Comparison of ENCODE assay signal across 17 cellular contexts in the genomic region with DNA sequence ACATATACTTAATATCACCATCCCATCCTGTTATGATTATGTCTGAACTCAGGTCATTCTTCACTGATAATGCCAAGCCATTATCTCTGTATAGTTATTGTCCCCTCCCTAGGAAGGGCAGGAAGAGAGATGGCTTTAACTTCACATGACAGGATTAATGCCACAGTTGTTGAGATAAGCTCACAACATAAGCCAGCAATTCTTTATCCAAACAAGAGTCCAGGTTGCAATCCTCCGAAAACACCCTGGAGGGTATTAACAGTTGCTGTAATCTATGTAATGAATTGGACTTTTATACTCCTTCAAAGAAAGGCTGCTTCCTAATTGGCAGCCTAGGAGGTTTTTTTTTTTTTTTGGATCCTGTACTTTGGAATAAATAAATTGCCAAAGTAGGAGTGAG.
DNase-seq lines count a peak whose midpoint lies in the region; ATAC-seq, FAIRE-seq and TF ChIP-seq lines count a peak whose summit lies in the region.
"Had no signal": no experiment of that assay in that cellular context is flagged by ENCODE, and none has a peak within 500 bp of the region (broad histone marks: within the 10 kb centered on the region; RNA-seq: fewer than 3 reads in every experiment).

No MANE protein-coding gene starts in this region.

- H4K91ac ChIP-seq in mesenchymal stem cell (ENCODE audit: low read length) = no peak overlapping the region

- no CpG with 5 or more reads among the region's 1 CpG for WGBS in mesenchymal stem cell

- no peak overlapping the region for H2AFZ ChIP-seq in mesenchymal stem cell (ENCODE audit: low read depth, low read length)

- TF ChIP-seq CTCF in D721Med (IDR thresholded peaks at IDR 0.05; ENCODE audit: insufficient read depth, missing control alignments) (no peak), WERI-Rb-1 (IDR thresholded peaks at IDR 0.05; ENCODE audit: low read depth, low read length) (no peak)

- H3K4me1 ChIP-seq in mesenchymal stem cell (ENCODE audit: control insufficient read depth, insufficient read depth, low read depth, low read length) = no peaks in the 10 kb centered on the region
- H3K4me1 ChIP-seq: BLaER1, HAP-1 had no signal

- no peak overlapping the region for H3K4ac ChIP-seq in mesenchymal stem cell (ENCODE audit: low read depth in 1 of 2, low read length in 2 of 2)

- H3K14ac ChIP-seq in mesenchymal stem cell (ENCODE audit: low read length in 2 of 2) = no peak overlapping the region

- H3K9me3 ChIP-seq in WERI-Rb-1 (ENCODE audit: severe bottlenecking) (no peaks in the 10 kb centered on the region), mesenchymal stem cell (ENCODE audit: control insufficient read depth, low read length) (no peaks in the 10 kb centered on the region)
- H3K9me3 ChIP-seq: HAP-1 had no signal

- peak overlapping the region; percentile 46 for H4K8ac ChIP-seq in mesenchymal stem cell (ENCODE audit: low read length)

- no peak overlapping the region for H3K27ac ChIP-seq in WERI-Rb-1
- no peak overlapping the region for H3K27ac ChIP-seq in mesenchymal stem cell (ENCODE audit: low read length, poor library complexity, severe bottlenecking)
- H3K27ac ChIP-seq: BLaER1 had no signal

- no peak overlapping the region for H3K9ac ChIP-seq in mesenchymal stem cell (ENCODE audit: low read length)
- H3K9ac ChIP-seq: BLaER1 had no signal

- H2BK12ac ChIP-seq in mesenchymal stem cell (ENCODE audit: low read length in 2 of 2) = no peak overlapping the region

- H3K79me1 ChIP-seq in mesenchymal stem cell (replicated peaks; ENCODE audit: low read length, poor library complexity, severe bottlenecking) = no peaks in the 10 kb centered on the region

- no peaks in the 10 kb centered on the region for H3K36me3 ChIP-seq in WERI-Rb-1
- H3K36me3 ChIP-seq in mesenchymal stem cell (ENCODE audit: control insufficient read depth in 1 of 2, insufficient read depth in 2 of 2, low read depth in 1 of 2, low read length in 2 of 2) = no peaks in the 10 kb centered on the region
- H3K36me3 ChIP-seq: BLaER1, HAP-1 had no signal

- H2AK5ac ChIP-seq in mesenchymal stem cell (ENCODE audit: low read length, severe bottlenecking) = no peak overlapping the region

- H2BK5ac ChIP-seq in mesenchymal stem cell (ENCODE audit: low read depth, low read length, poor library complexity, severe bottlenecking) = no peak overlapping the region

- H3K23ac ChIP-seq in mesenchymal stem cell (ENCODE audit: low read length in 2 of 2) = no peak overlapping the region

- FAIRE-seq in D721Med (lab: Jason Lieb, UNC) = peak; percentile 92
- FAIRE-seq: GM12892, H1 had no signal

- H2BK15ac ChIP-seq in mesenchymal stem cell (ENCODE audit: low read depth, poor library complexity, severe bottlenecking) = no peak overlapping the region

- H3K4me3 ChIP-seq in WERI-Rb-1 (ENCODE audit: low read depth, low read length) (no peak overlapping the region), mesenchymal stem cell (ENCODE audit: insufficient read depth in 1 of 2, low read depth in 1 of 2, low read length in 2 of 2) (no peak overlapping the region)
- H3K4me3 ChIP-seq: BLaER1, HAP-1 had no signal

- DNase-seq in D721Med (ENCODE audit: insufficient read length, low spot score) (no peak), NCI-H82 treated with DMSO at 0.1 percent for 48 hours (lab: John Stamatoyannopoulos, UW; ENCODE audit: unreplicated experiment) (peak; percentile 51), WERI-Rb-1 (peak; percentile 68), mesenchymal stem cell (no peak), amniotic stem cell (lab: John Stamatoyannopoulos, UW) (no peak)
- DNase-seq: 8988T; AML-193; CD8-positive, alpha-beta memory T cell; DND-41; GDM1 had no signal

- H3K27me3 ChIP-seq in WERI-Rb-1 (ENCODE audit: insufficient read depth, low read depth, severe bottlenecking) = no peaks in the 10 kb centered on the region
- no peaks in the 10 kb centered on the region for H3K27me3 ChIP-seq in mesenchymal stem cell (ENCODE audit: control insufficient read depth in 1 of 2, insufficient read depth in 1 of 2, low read length in 2 of 2)
- H3K27me3 ChIP-seq: BLaER1 had no signal

- ATAC-seq in GM18498 (IDR thresholded peaks at IDR 0.05; ENCODE audit: unreplicated experiment) (no peak), HG03159 (IDR thresholded peaks at IDR 0.05; ENCODE audit: unreplicated experiment) (no peak), HG03442 (IDR thresholded peaks at IDR 0.05; ENCODE audit: unreplicated experiment) (no peak)

- no peak overlapping the region for H3K4me2 ChIP-seq in mesenchymal stem cell (ENCODE audit: low read length, poor library complexity, severe bottlenecking)
- H3K4me2 ChIP-seq: BLaER1 had no signal

- no peak overlapping the region for H3K18ac ChIP-seq in mesenchymal stem cell (ENCODE audit: low read depth in 1 of 2, low read length in 2 of 2)

- no peak overlapping the region for H2BK120ac ChIP-seq in mesenchymal stem cell (ENCODE audit: low read depth, low read length)

Comparison
In these comparisons a context has a peak if more than half of its experiments do, and no peak if none do; other contexts are left out.
1. DNase-seq: peak in NCI-H82 treated with DMSO at 0.1 percent for 48 hours (single experiment) and WERI-Rb-1 (single experiment); none in D721Med (single experiment), mesenchymal stem cell (single experiment) and amniotic stem cell (single experiment).